Comparison of ENCODE assay signal across 31 cellular contexts in genomic region chr2:68371138-68371537, GRCh38. TPM values are rescaled to one million over a fixed set of nuclear protein-coding genes. Genes with fewer than 3 reads are reported as not detected.
DNase-seq lines count a peak whose midpoint lies in the region; ATAC-seq and TF ChIP-seq lines count a peak whose summit lies in the region.
"Had no signal": no experiment of that assay in that cellular context is flagged by ENCODE, and none has a peak within 500 bp of the region (broad histone marks: within the 10 kb centered on the region; RNA-seq: fewer than 3 reads in every experiment).

No MANE protein-coding gene starts in this region.

- no peak overlapping the region for H3K4me2 ChIP-seq in DND-41 (ENCODE audit: insufficient read depth, low read length)

- H3K36me3 Mint-ChIP-seq in IgD-negative memory B cell (peaks cover 14% of the 10 kb centered on the region), activated B cell treated with CpG ODN at 0.5 μM for 24 hours (ENCODE audit: low read depth) (peaks cover 68% of the 10 kb centered on the region)

- no peak overlapping the region for H2AFZ ChIP-seq in DND-41 (ENCODE audit: low read depth, low read length)

- H4K20me1 ChIP-seq in DND-41 (ENCODE audit: insufficient read depth, low read length): no peaks in the 10 kb centered on the region

- DNase-seq in DND-41: no peak
- no peak for DNase-seq in activated B cell treated with CpG ODN at 0.5 μM for 24 hours
- DNase-seq in GM19238 (ENCODE audit: insufficient read length, low spot score): no peak
- DNase-seq in NCI-H2081 (lab: John Stamatoyannopoulos, UW): no peak
- DNase-seq in OCI-M2 (lab: John Stamatoyannopoulos, UW; ENCODE audit: unreplicated experiment): no peak
- DNase-seq: activated CD4-positive, alpha-beta T cell treated with anti-CD3 and anti-CD28 coated beads, Interleukin-2, amount 50 U/mL, for 4 hours; activated CD4-positive, CD25-positive, alpha-beta regulatory T cell; activated CD8-positive, alpha-beta memory T cell treated with anti-CD3 and anti-CD28 coated beads, Interleukin-2, amount 50 U/mL, for 4 hours; activated naive CD4-positive, alpha-beta T cell treated with Interleukin-2 at 50 U/mL for 16 hours; C1 segment of cervical spinal cord; caudate nucleus; endodermal cell; head of caudate nucleus; KG1; midbrain; naive thymus-derived CD8-positive, alpha-beta T cell; NCI-H1436 treated with DMSO at 0.1 percent for 48 hours; NCI-H446; NCI-H82; stimulated activated CD4-positive, alpha-beta T cell treated with anti-CD3 and anti-CD28 coated beads, Interleukin-15, amount 100 ng/mL, for 24 hours; stimulated activated naive B cell treated with anti-CD40 and anti-IgM and Interleukin-4, amounts not matched to agents 10 μg/mL and 1 μg/mL and 100 μg/mL, for 72 hours; upper lobe of left lung had no signal

- H3K9ac ChIP-seq in DND-41 (ENCODE audit: low read depth, low read length): no peak overlapping the region

- intact Hi-C loops in activated B cell treated with CpG ODN at 0.5 μM for 24 hours (cut with micrococcal nuclease): no loop called here

- H3K27me3 ChIP-seq in DND-41 (ENCODE audit: insufficient read depth, low read length, poor library complexity) (no peaks in the 10 kb centered on the region), neutrophil (no peaks in the 10 kb centered on the region)
- H3K27me3 ChIP-seq: upper lobe of left lung had no signal

- POLR2A ChIA-PET in activated B cell treated with CpG ODN at 0.5 μM for 24 hours (lab: Charles Lee): interaction anchor here (0.9 to 1.7 kb wide), 3 partner anchors 11 to 69 kb away, joined by 3 to 5 read pairs (median 3); no protein-coding TSS in a partner anchor

- H3K9me3 Mint-ChIP-seq in IgD-negative memory B cell: peaks cover 0 to 2% (median 0%) of the 10 kb centered on the region in 3 donors
- H3K9me3 Mint-ChIP-seq in activated B cell treated with CpG ODN at 0.5 μM for 24 hours: no peaks in the 10 kb centered on the region
- H3K9me3 Mint-ChIP-seq: dendritic cell treated with granulocyte-macrophage colony-stimulating factor and Interleukin-4, amounts not matched to agents 40 ng/mL and 50 ng/mL, for 4 days; endodermal cell; stimulated activated naive B cell treated with anti-CD40 and anti-IgM and Interleukin-4, amounts not matched to agents 10 μg/mL and 1 μg/mL and 100 μg/mL, for 72 hours had no signal

- H3K4me1 ChIP-seq in DND-41 (ENCODE audit: insufficient read depth, low read length) (peaks cover 10% of the 10 kb centered on the region), neutrophil (ENCODE audit: control insufficient read depth in 1 of 2, insufficient read depth in 1 of 2, low read depth in 1 of 2, low read length in 1 of 2) (peaks cover 86 to 94% of the 10 kb centered on the region in 2 experiments)
- H3K4me1 ChIP-seq: HAP-1 had no signal

- no peaks in the 10 kb centered on the region for H3K9me3 ChIP-seq in DND-41 (ENCODE audit: insufficient read depth, low read length, severe bottlenecking)
- no peaks in the 10 kb centered on the region for H3K9me3 ChIP-seq in neutrophil
- H3K9me3 ChIP-seq: HAP-1, upper lobe of left lung had no signal

- no peaks in the 10 kb centered on the region for H3K36me3 ChIP-seq in DND-41 (ENCODE audit: insufficient read depth, low read length)
- peaks cover 35% of the 10 kb centered on the region for H3K36me3 ChIP-seq in neutrophil
- H3K36me3 ChIP-seq: HAP-1, upper lobe of left lung had no signal

- H3K4me3 ChIP-seq in DND-41 (ENCODE audit: low read depth in 1 of 2, low read length in 2 of 2) (no peak overlapping the region), neutrophil (ENCODE audit: low read depth in 1 of 2, low read length in 1 of 2) (peak overlapping the region; percentile 96 to 98)
- H3K4me3 ChIP-seq: HAP-1, SK-N-MC, upper lobe of left lung had no signal

- H3K79me2 ChIP-seq in DND-41 (ENCODE audit: insufficient read depth, low read length): no peaks in the 10 kb centered on the region

- ATAC-seq in DND-41 (ENCODE audit: insufficient read depth, low read depth) (peak; percentile 19; the same call in 1 of the 3 replicates), activated B cell treated with CpG ODN at 0.5 μM for 24 hours (ENCODE audit: low read depth) (no peak), HG03442 (IDR thresholded peaks at IDR 0.05; ENCODE audit: unreplicated experiment) (no peak)
- ATAC-seq: stimulated activated naive B cell treated with anti-CD40 and anti-IgM and Interleukin-4, amounts not matched to agents 10 μg/mL and 1 μg/mL and 100 μg/mL, for 72 hours had no signal

- peak overlapping the region; percentile 13 to 76 (median 42) for H3K4me3 Mint-ChIP-seq in IgD-negative memory B cell
- no peak overlapping the region for H3K4me3 Mint-ChIP-seq in activated B cell treated with CpG ODN at 0.5 μM for 24 hours
- H3K4me3 Mint-ChIP-seq: endodermal cell; stimulated activated naive B cell treated with anti-CD40 and anti-IgM and Interleukin-4, amounts not matched to agents 10 μg/mL and 1 μg/mL and 100 μg/mL, for 72 hours had no signal

- CTCF ChIA-PET in activated B cell treated with CpG ODN at 0.5 μM for 24 hours (lab: Charles Lee): interaction anchor here (1.0 to 1.1 kb wide), 2 partner anchors 16 to 70 kb away, joined by 3 to 4 read pairs; no protein-coding TSS in a partner anchor

- H3K27ac Mint-ChIP-seq in IgD-negative memory B cell: peak overlapping the region in 2 of 3 donors; percentile 31 to 59
- H3K27ac Mint-ChIP-seq in activated B cell treated with CpG ODN at 0.5 μM for 24 hours: peak overlapping the region; percentile 39
- H3K27ac Mint-ChIP-seq: dendritic cell treated with granulocyte-macrophage colony-stimulating factor and Interleukin-4, amounts not matched to agents 40 ng/mL and 50 ng/mL, for 4 days; endodermal cell; stimulated activated naive B cell treated with anti-CD40 and anti-IgM and Interleukin-4, amounts not matched to agents 10 μg/mL and 1 μg/mL and 100 μg/mL, for 72 hours had no signal

- no peaks in the 10 kb centered on the region for H3K27me3 Mint-ChIP-seq in IgD-negative memory B cell
- H3K27me3 Mint-ChIP-seq in activated B cell treated with CpG ODN at 0.5 μM for 24 hours: no peaks in the 10 kb centered on the region
- H3K27me3 Mint-ChIP-seq: dendritic cell treated with granulocyte-macrophage colony-stimulating factor and Interleukin-4, amounts not matched to agents 40 ng/mL and 50 ng/mL, for 4 days; naive thymus-derived CD8-positive, alpha-beta T cell; stimulated activated naive B cell treated with anti-CD40 and anti-IgM and Interleukin-4, amounts not matched to agents 10 μg/mL and 1 μg/mL and 100 μg/mL, for 72 hours had no signal

- H3K4me1 Mint-ChIP-seq in IgD-negative memory B cell (peaks cover 59 to 72% (median 68%) of the 10 kb centered on the region in 3 donors), activated B cell treated with CpG ODN at 0.5 μM for 24 hours (peaks cover 90% of the 10 kb centered on the region)

- no peak for TF ChIP-seq CTCF in DND-41 (IDR thresholded peaks at IDR 0.05; ENCODE audit: borderline replicate concordance, extremely low read depth, low read length, poor library complexity, severe bottlenecking)
- no peak for TF ChIP-seq CTCF in activated B cell treated with CpG ODN at 0.5 μM for 24 hours (IDR thresholded peaks at IDR 0.05)
- no peak for TF ChIP-seq CTCF in neutrophil (IDR thresholded peaks at IDR 0.05)

- no peak overlapping the region for H3K27ac ChIP-seq in DND-41 (ENCODE audit: low read length)
- H3K27ac ChIP-seq in neutrophil: peak overlapping the region; percentile 97
- H3K27ac ChIP-seq: SK-N-MC had no signal

RNA-seq across cellular contexts. Expression of gene PLEK, which starts 6.1 kb away (rescaled TPM):
- polyA plus RNA-seq in IgD-negative memory B cell: 110 TPM
- 138 and 140 TPM in 2 replicates for total RNA-seq in activated B cell treated with CpG ODN at 0.5 μM for 24 hours
- total RNA-seq: Daoy, endodermal cell had no signal

RNA-seq across cellular contexts. Expression of gene CNRIP1, which starts 51.4 kb away (rescaled TPM):
- not detected for polyA plus RNA-seq in IgD-negative memory B cell
- not detected in 2 replicates for total RNA-seq in activated B cell treated with CpG ODN at 0.5 μM for 24 hours
- total RNA-seq: activated T-helper 1 cell treated with anti-CD3 and anti-CD28 coated beads, Interleukin-12 subunit alpha, Interleukin-12 subunit beta, Interleukin-2, Interleukin-4 antibody, amounts not matched to agents 30 ng/mL and 10 ng/mL and 1 ng/mL, durations not matched to agents 14 hours and 24 hours and 36 hours; naive thymus-derived CD8-positive, alpha-beta T cell; T-helper 1 cell treated with Interleukin-12 subunit alpha and Interleukin-12 subunit beta and Interleukin-4 antibody, amounts not matched to agents 30 ng/mL and 1 ng/mL, for 36 hours had no signal
- polyA plus RNA-seq: naive thymus-derived CD8-positive, alpha-beta T cell had no signal

Comparison
In these comparisons a context has a peak if more than half of its experiments do, and no peak if none do; other contexts are left out.
1. H3K4me3 ChIP-seq: peak in neutrophil (2 of 2); none in DND-41 (0 of 2).